1 cellular context compared by ENCODE assay signal in the genomic region with DNA sequence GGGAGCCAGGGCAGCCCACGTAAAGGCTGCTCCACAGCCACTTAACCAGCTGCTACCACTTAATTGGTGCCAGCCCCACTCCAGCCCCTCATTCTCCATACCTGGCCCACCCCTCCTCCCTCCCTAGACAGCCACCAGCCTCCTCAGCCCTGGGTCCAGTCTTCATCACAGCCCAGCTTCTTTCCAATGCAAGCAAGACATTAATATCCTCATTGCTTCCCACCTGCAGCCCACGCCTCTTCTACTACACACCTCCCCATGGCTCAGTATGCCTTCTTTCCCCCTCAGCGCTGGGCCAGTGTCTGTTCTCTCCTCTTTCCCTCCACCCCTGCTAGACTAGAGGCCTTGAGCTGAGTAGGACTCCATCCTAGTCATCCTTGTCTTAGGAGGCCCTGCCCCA.
TF ChIP-seq lines count a peak whose summit lies in the region.

No MANE protein-coding gene starts in this region.

TF ChIP-seq in HEK293, 187 proteins besides CTCF, POLR2A, EP300 and RAD21 (continued from another document):
- TF ChIP-seq ZNF391 (tag by site-specific recombination; IDR thresholded peaks at IDR 0.05; ENCODE audit: borderline replicate concordance, low read depth) (no peak), ZSCAN30 (tag by site-specific recombination; IDR thresholded peaks at IDR 0.05) (no peak)
